ENCODE assay signal across 8 cellular contexts in genomic region chr22:40534379-40535188, GRCh38.
DNase-seq lines count a peak whose midpoint lies in the region; ATAC-seq, FAIRE-seq and TF ChIP-seq lines count a peak whose summit lies in the region.

No MANE protein-coding gene starts in this region.

- no peak overlapping the region for H2AFZ ChIP-seq in Loucy (ENCODE audit: low read length)
- 0 out of 2 replicates have a peak overlapping the region, but pooled peaks have one; percentile 4 for H2AFZ ChIP-seq in K562 (ENCODE audit: low read depth, low read length)

- ATAC-seq in K562 (peak; percentile 76), left lobe of liver (peak; percentile 16), GM19023 (IDR thresholded peaks at IDR 0.05; ENCODE audit: unreplicated experiment) (no peak)

- no TSS peak for BruUV-seq in K562 (replicated peaks; lab: Mats Ljungman, UMichigan)

- CTCF ChIA-PET in K562 (lab: Yijun Ruan, JAX; ENCODE audit: low intra/inter-chr PET ratio) = no interaction called here

- H3K9me3 ChIP-seq in Loucy (ENCODE audit: insufficient read depth, low read depth, low read length) = no peaks in the 10 kb centered on the region
- H3K9me3 ChIP-seq in K562 (replicated peaks; ENCODE audit: control insufficient read depth, insufficient read depth, low read depth, low read length) = no peaks in the 10 kb centered on the region
- H3K9me3 ChIP-seq in vagina = no peaks in the 10 kb centered on the region

- H3K9me1 ChIP-seq in K562 (ENCODE audit: control insufficient read depth, insufficient read depth, low read length) = no peaks in the 10 kb centered on the region

- H3K9me2 ChIP-seq in Loucy (replicated peaks; ENCODE audit: low read depth, low read length) = no peaks in the 10 kb centered on the region

- TF ChIP-seq RAD21 in K562 (CRISPR knock-in tag; conservative IDR thresholded peaks at IDR 0.05 in 1 of 2, IDR thresholded peaks at IDR 0.05 in 1 of 2) = no peak

- POLR2A ChIA-PET in K562 (lab: Yijun Ruan, JAX) = interaction anchor here (0.8 to 1.9 kb wide), 4 partner anchors 9 to 117 kb away, joined by 3 to 4 read pairs (median 4); no protein-coding TSS in a partner anchor

- DNase-seq in EL (peak; percentile 72), K562 (ENCODE audit: extremely low read depth in 1 of 4, low spot score in 3 of 4) (peak in 2 of 4 experiments; percentile 10 to 22), left lobe of liver (ENCODE audit: low spot score) (no peak), vagina (ENCODE audit: extremely low spot score in 2 of 2) (no peak), NCI-H446 treated with DMSO at 0.1 percent for 48 hours (lab: John Stamatoyannopoulos, UW) (no peak), DMS 273 treated with DMSO at 0.1 percent for 48 hours (lab: John Stamatoyannopoulos, UW) (no peak)

- in situ Hi-C loops in K562 (cut with MboI) = no loop called here

- H3K4me1 ChIP-seq in Loucy (ENCODE audit: insufficient read depth, low read length, poor library complexity, severe bottlenecking) = peaks cover 45% of the 10 kb centered on the region
- H3K4me1 ChIP-seq in K562 (replicated peaks in 1 of 2; ENCODE audit: control insufficient read depth in 2 of 2, insufficient read depth in 2 of 2, low read length in 2 of 2) = peaks cover 0 to 27% of the 10 kb centered on the region in 2 experiments; a peak in 2 of 5 replicates
- peaks cover 54% of the 10 kb centered on the region for H3K4me1 ChIP-seq in vagina

- peak; percentile 11 for FAIRE-seq in K562 (lab: Jason Lieb, UNC)

- H3K79me2 ChIP-seq in Loucy (ENCODE audit: insufficient read depth, low read length) (peaks cover 30% of the 10 kb centered on the region), K562 (ENCODE audit: control insufficient read depth, insufficient read depth, low read length) (no peaks in the 10 kb centered on the region)

- no peaks in the 10 kb centered on the region for H3K36me3 ChIP-seq in Loucy (ENCODE audit: insufficient read depth, low read length)
- H3K36me3 ChIP-seq in K562 (ENCODE audit: control insufficient read depth, insufficient read depth, low read length) = no peaks in the 10 kb centered on the region
- H3K36me3 ChIP-seq in vagina = no peaks in the 10 kb centered on the region

- H3K4me2 ChIP-seq in Loucy (ENCODE audit: low read depth, low read length, poor library complexity, severe bottlenecking) (peak overlapping the region; percentile 83), K562 (ENCODE audit: insufficient read depth, low read length) (peak overlapping the region; percentile 39; the same call in 1 of the 2 replicates)

- H3K4me3 ChIP-seq in Loucy (ENCODE audit: low read length, poor library complexity, severe bottlenecking) (peak overlapping the region; percentile 68), K562 (no peak overlapping the region), vagina (no peak overlapping the region)

- no peak for TF ChIP-seq EP300 in K562 (IDR thresholded peaks at IDR 0.05; ENCODE audit: low read length)

- H3F3A ChIP-seq in Loucy (ENCODE audit: low read depth) = peaks cover 9% of the 10 kb centered on the region; the same call in 1 of the 2 replicates

- no peak for TF ChIP-seq POLR2A in K562 (conservative IDR thresholded peaks at IDR 0.05)
- no peak for TF ChIP-seq POLR2A in vagina (IDR thresholded peaks at IDR 0.05)

- no peak for TF ChIP-seq CTCF in Loucy (conservative IDR thresholded peaks at IDR 0.05; ENCODE audit: low read length)
- no peak for TF ChIP-seq CTCF in K562 (IDR thresholded peaks at IDR 0.05 in 2 of 3, conservative IDR thresholded peaks at IDR 0.05 in 1 of 3; ENCODE audit: insufficient read depth in 2 of 3, low read depth in 1 of 3, low read length in 3 of 3)
- TF ChIP-seq CTCF in vagina (IDR thresholded peaks at IDR 0.05) = no peak

- WGBS in K562 (ENCODE audit: insufficient coverage, low coverage, missing lambda C conversion rate) = 8% methylated on average over 6 of the region's 6 CpGs

- intact Hi-C loops in K562 (cut with micrococcal nuclease) (no loop called here), vagina (cut with DNase I) (no loop called here)

- H4K20me1 ChIP-seq in Loucy (ENCODE audit: insufficient read depth, low read length, poor library complexity, severe bottlenecking) (peaks cover 9% of the 10 kb centered on the region), K562 (replicated peaks; ENCODE audit: control insufficient read depth, insufficient read depth, low read length) (no peaks in the 10 kb centered on the region)

- peak overlapping the region; percentile 58; the same call in 1 of the 3 replicates for H3K27ac ChIP-seq in K562 (ENCODE audit: extremely low read depth, low read depth, low read length)
- H3K27ac ChIP-seq in vagina = peak overlapping the region; percentile 76

- H3K9ac ChIP-seq in Loucy (ENCODE audit: low read depth, low read length, poor library complexity, severe bottlenecking) = peak overlapping the region; percentile 57
- H3K9ac ChIP-seq in K562 (ENCODE audit: insufficient read depth in 1 of 2, low read depth in 2 of 2, low read length in 2 of 2) = no peak overlapping the region

- H3K27me3 ChIP-seq in Loucy (ENCODE audit: insufficient read depth, low read length, poor library complexity, severe bottlenecking) (no peaks in the 10 kb centered on the region), K562 (ENCODE audit: control insufficient read depth in 2 of 2, insufficient read depth in 2 of 2, low read length in 2 of 2) (no peaks in the 10 kb centered on the region), vagina (no peaks in the 10 kb centered on the region)

TF ChIP-seq in K562, 482 proteins besides CTCF, POLR2A, EP300 and RAD21:
- TF ChIP-seq MBD1 (CRISPR knock-in tag; IDR thresholded peaks at IDR 0.05) (no peak), SIN3B (IDR thresholded peaks at IDR 0.05; ENCODE audit: low read depth) (no peak), NFE2 (IDR thresholded peaks at IDR 0.05; ENCODE audit: low read depth) (0 out of 2 replicates have a peak, but pooled peaks have one; percentile 31), NONO (IDR thresholded peaks at IDR 0.05; ENCODE audit: low read depth in 2 of 2, low read length in 1 of 2) (no peak), WHSC1 (IDR thresholded peaks at IDR 0.05; ENCODE audit: low read length) (no peak), RFX1 (IDR thresholded peaks at IDR 0.05) (no peak), ZSCAN32 (CRISPR knock-in tag; IDR thresholded peaks at IDR 0.05) (no peak)
- TF ChIP-seq, protein P1, sequence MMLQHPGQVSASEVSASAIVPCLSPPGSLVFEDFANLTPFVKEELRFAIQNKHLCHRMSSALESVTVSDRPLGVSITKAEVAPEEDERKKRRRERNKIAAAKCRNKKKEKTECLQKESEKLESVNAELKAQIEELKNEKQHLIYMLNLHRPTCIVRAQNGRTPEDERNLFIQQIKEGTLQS (IDR thresholded peaks at IDR 0.05) = 0 out of 2 replicates have a peak, but pooled peaks have one; percentile 15
- TF ChIP-seq, protein P1 (CRISPR knock-in tag; conservative IDR thresholded peaks at IDR 0.05) = no peak
